ENCODE assay signal across 8 cellular contexts in genomic region chrX:154428176-154429171, GRCh38. TPM values are rescaled to one million over a fixed set of nuclear protein-coding genes. Genes with fewer than 3 reads are reported as not detected.
DNase-seq lines count a peak whose midpoint lies in the region; ATAC-seq and TF ChIP-seq lines count a peak whose summit lies in the region.

ATP6AP1 (plus strand) TSS chrX:154428677; CDS start chrX:154428693, 16 bp downstream.

- no peaks in the 10 kb centered on the region for H3K36me3 ChIP-seq in kidney epithelial cell (ENCODE audit: control insufficient read depth, insufficient read depth, low read length)

- TF ChIP-seq CTCF in AG09309 (IDR thresholded peaks at IDR 0.05; ENCODE audit: control insufficient read depth, insufficient read depth, low read depth, low read length, missing control alignments) (no peak), kidney epithelial cell (IDR thresholded peaks at IDR 0.05; ENCODE audit: insufficient read depth, low read length, poor library complexity, severe bottlenecking) (no peak)

- H3K27me3 ChIP-seq in kidney epithelial cell (ENCODE audit: control insufficient read depth, insufficient read depth, low read length) = no peaks in the 10 kb centered on the region

- H3K4me3 ChIP-seq in AG09309 (ENCODE audit: control insufficient read depth, low read depth, low read length) = peak within 1 kb of the TSS; percentile 67
- H3K4me3 ChIP-seq in kidney epithelial cell (ENCODE audit: low read depth, low read length) = peak within 1 kb of the TSS; percentile 67

- DNase-seq in AG09309 (ENCODE audit: low read depth) (peak; percentile 78), NCI-H446 treated with DMSO at 0.1 percent for 48 hours (lab: John Stamatoyannopoulos, UW) (peak; percentile 88), cerebellum (ENCODE audit: low spot score) (peak; percentile 92), kidney epithelial cell (ENCODE audit: low read depth) (peak; percentile 70)
- peak; percentile 80 for DNase-seq in activated CD4-positive, alpha-beta T cell treated with anti-CD3 and anti-CD28 coated beads for 1 hour
- DNase-seq in stimulated activated CD4-positive, alpha-beta T cell treated with anti-CD3 and anti-CD28 coated beads, Interleukin-15, amount 100 ng/mL, for 48 hours (ENCODE audit: low read depth in 2 of 2) = peak; percentile 83 to 86

- peak; percentile 93 for ATAC-seq in GM19023 (IDR thresholded peaks at IDR 0.05; ENCODE audit: unreplicated experiment)
- ATAC-seq in HG03280 (IDR thresholded peaks at IDR 0.05; ENCODE audit: unreplicated experiment) = peak; percentile 98

RNA-seq across cellular contexts. Expression of gene ATP6AP1, which starts in this region (rescaled TPM):
- 40.8 TPM for total RNA-seq in cerebellum
- total RNA-seq in kidney epithelial cell = 70.0 and 78.3 TPM in 2 replicates

Comparison
In these comparisons a context has a peak if more than half of its experiments do, and no peak if none do; other contexts are left out.
1. Peak in every context shown above with its lines: DNase-seq, ATAC-seq and H3K4me3 ChIP-seq.